8 cellular contexts compared by ENCODE assay signal in the genomic region with DNA sequence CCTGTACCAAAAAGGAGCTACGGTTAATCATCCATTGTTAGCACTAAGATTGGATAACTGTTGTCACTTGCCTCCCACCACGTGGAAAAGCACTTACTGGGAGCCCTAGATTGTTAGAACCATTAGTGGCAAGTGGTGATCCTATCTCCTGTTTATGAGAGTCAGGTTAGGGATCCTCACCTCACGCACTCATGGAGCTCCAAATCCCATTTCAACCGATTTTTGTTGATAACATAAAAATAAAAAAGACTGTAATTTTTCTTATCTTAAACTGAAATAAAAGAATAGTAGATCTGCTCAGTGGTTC. TPM values are rescaled to one million over a fixed set of nuclear protein-coding genes. Genes with fewer than 3 reads are reported as not detected.
DNase-seq lines count a peak whose midpoint lies in the region; ATAC-seq, FAIRE-seq and TF ChIP-seq lines count a peak whose summit lies in the region.

No MANE protein-coding gene starts in this region.

- no peaks in the 10 kb centered on the region for H3K27me3 ChIP-seq in GM23338 (ENCODE audit: insufficient read depth)
- no peaks in the 10 kb centered on the region for H3K27me3 ChIP-seq in SJCRH30

- H3K79me2 ChIP-seq in GM23338 (replicated peaks; ENCODE audit: insufficient read depth): peaks cover 64% of the 10 kb centered on the region

- no peaks in the 10 kb centered on the region for H3K9me3 Mint-ChIP-seq in GM23338

- no peaks in the 10 kb centered on the region for H3K9me3 ChIP-seq in SJCRH30 (replicated peaks)

- H3K27ac ChIP-seq in GM23338 (ENCODE audit: low read depth): peak overlapping the region; percentile 92; the same call in 1 of the 2 replicates
- peak overlapping the region; percentile 85 for H3K27ac ChIP-seq in SJCRH30

- H3K4me2 ChIP-seq in GM23338: peak overlapping the region; percentile 87

- no peaks in the 10 kb centered on the region for H3K9me2 ChIP-seq in GM23338 (ENCODE audit: insufficient read depth)

- FAIRE-seq in HTR-8/SVneo (lab: Jason Lieb, UNC): no peak

- no peak overlapping the region for H2AFZ ChIP-seq in GM23338

- TF ChIP-seq CTCF in GM23338 (conservative IDR thresholded peaks at IDR 0.05; ENCODE audit: low read depth in 2 of 2) (no peak), fibroblast of mammary gland (conservative IDR thresholded peaks at IDR 0.05; ENCODE audit: control insufficient read depth, insufficient read depth, low read depth, low read length) (no peak)

- H3K4me3 ChIP-seq in GM23338 (peak overlapping the region; percentile 91), SJCRH30 (peak overlapping the region; percentile 92), fibroblast of mammary gland (ENCODE audit: control insufficient read depth, low read depth, low read length) (peak overlapping the region; percentile 84), skeletal muscle cell (ENCODE audit: low read depth, low read length) (peak overlapping the region; percentile 87)

- peak overlapping the region; percentile 98 for H3K4me3 Mint-ChIP-seq in GM23338

- peaks cover 19% of the 10 kb centered on the region for H3K36me3 ChIP-seq in GM23338 (ENCODE audit: insufficient read depth)
- H3K36me3 ChIP-seq in SJCRH30: peaks cover 21% of the 10 kb centered on the region

- no peaks in the 10 kb centered on the region for H3F3A ChIP-seq in GM23338 (replicated peaks; ENCODE audit: low read depth)

- no peak for TF ChIP-seq POLR2A in GM18505 (IDR thresholded peaks at IDR 0.05; ENCODE audit: borderline replicate concordance, extremely low read depth, insufficient read depth, insufficient read length)

- peaks cover 31% of the 10 kb centered on the region for H3K4me1 Mint-ChIP-seq in GM23338

- peaks cover 36% of the 10 kb centered on the region for H3K4me1 ChIP-seq in GM23338 (ENCODE audit: insufficient read depth)
- no peaks in the 10 kb centered on the region; the same call in 1 of the 2 replicates for H3K4me1 ChIP-seq in SJCRH30

- H3K27ac Mint-ChIP-seq in GM23338: peak overlapping the region; percentile 98

- ATAC-seq in GM23338 (no peak), GM19463 (IDR thresholded peaks at IDR 0.05; ENCODE audit: unreplicated experiment) (no peak), GM18505 (IDR thresholded peaks at IDR 0.05; ENCODE audit: unreplicated experiment) (no peak)

- DNase-seq in GM23338 (ENCODE audit: low spot score): no peak
- DNase-seq in SJCRH30: peak in 1 of 2 experiments; percentile 9
- no peak for DNase-seq in fibroblast of mammary gland (ENCODE audit: low read depth)
- DNase-seq in skeletal muscle cell (ENCODE audit: low read depth): no peak
- no peak for DNase-seq in mesenteric fat pad (ENCODE audit: low spot score)
- no peak for DNase-seq in HTR-8/SVneo (ENCODE audit: insufficient read length, low spot score)

- H3K27me3 Mint-ChIP-seq in GM23338 (ENCODE audit: insufficient read depth, low read depth, poor library complexity): peaks cover 10% of the 10 kb centered on the region

- H3K36me3 Mint-ChIP-seq in GM23338 (ENCODE audit: low read depth): peaks cover 47% of the 10 kb centered on the region

- H4K20me1 ChIP-seq in GM23338 (replicated peaks; ENCODE audit: insufficient read depth): peaks cover 7% of the 10 kb centered on the region

TF ChIP-seq in GM23338, 12 proteins besides CTCF, POLR2A, EP300 and RAD21:
- TF ChIP-seq EZH2 (IDR thresholded peaks at IDR 0.05; ENCODE audit: low read depth, unreplicated experiment) (no peak), REST (IDR thresholded peaks at IDR 0.05; ENCODE audit: unreplicated experiment) (no peak), ZNF331 (CRISPR knock-in tag; IDR thresholded peaks at IDR 0.05; ENCODE audit: low read depth) (no peak), STAT1 (IDR thresholded peaks at IDR 0.05; ENCODE audit: unreplicated experiment) (no peak)

RNA-seq across cellular contexts. Expression of gene ZNF770, which starts 1.0 kb away (rescaled TPM):
- total RNA-seq in GM23338 (2014; rRNA removed; shearing (Covaris generic)): 130 and 140 TPM in 2 replicates
- polyA plus RNA-seq in GM23338 (2016; fragmentation: Nextera tagmentation; extraction: Ambion mirVana): 481 and 565 TPM in 2 replicates
- 48.4 and 57.4 TPM in 2 replicates for total RNA-seq in SJCRH30 (2014; rRNA removed; shearing (Covaris generic))
- total RNA-seq in mesenteric fat pad: 27.2 TPM

RNA-seq across cellular contexts. Expression of gene AQR, which starts 17.6 kb away (rescaled TPM):
- 57.2 and 67.3 TPM in 2 replicates for total RNA-seq in GM23338 (2014; rRNA removed; shearing (Covaris generic))
- polyA plus RNA-seq in GM23338 (2016; fragmentation: Nextera tagmentation; extraction: Ambion mirVana): 39.1 and 42.3 TPM in 2 replicates
- total RNA-seq in SJCRH30 (2014; rRNA removed; shearing (Covaris generic)): 48.8 and 52.7 TPM in 2 replicates
- total RNA-seq in mesenteric fat pad: 31.5 TPM
